Comparison of ENCODE assay signal across 15 cellular contexts in genomic region chr11:17635551-17635938, GRCh38.
DNase-seq lines count a peak whose midpoint lies in the region; ATAC-seq, FAIRE-seq and TF ChIP-seq lines count a peak whose summit lies in the region.
"Had no signal": no experiment of that assay in that cellular context is flagged by ENCODE, and none has a peak within 500 bp of the region (broad histone marks: within the 10 kb centered on the region; RNA-seq: fewer than 3 reads in every experiment).

No MANE protein-coding gene starts in this region.

- DNase-seq in GM13976 (ENCODE audit: low spot score) = peak; percentile 15
- peak; percentile 54 for DNase-seq in WTC11 (ENCODE audit: low spot score)
- DNase-seq in iPS-NIHi7 (ENCODE audit: extremely low spot score) = peak; percentile 48
- no peak for DNase-seq in stimulated activated naive CD4-positive, alpha-beta T cell (lab: John Stamatoyannopoulos, UW)
- DNase-seq in GM12892 (ENCODE audit: insufficient read length) = no peak
- DNase-seq in NCI-H446 (lab: John Stamatoyannopoulos, UW) = no peak
- no peak for DNase-seq in activated CD8-positive, alpha-beta memory T cell treated with anti-CD3 and anti-CD28 coated beads for 24 hours
- DNase-seq: CD4-positive, CD25-positive, alpha-beta regulatory T cell; EL; NCI-H1105 treated with DMSO at 0.1 percent for 48 hours; NCI-H187 treated with DMSO at 0.1 percent for 48 hours; NK-92 treated with Interleukin-12 subunit alpha and Interleukin-12 subunit beta, amount 100 ng/mL, for 24 hours; PC-3 had no signal

- no peaks in the 10 kb centered on the region for H3K9me3 Mint-ChIP-seq in WTC11

- no peak for TF ChIP-seq POLR2A in GM12892 (IDR thresholded peaks at IDR 0.05; ENCODE audit: low read depth, low read length)

- ATAC-seq in WTC11 = peak; percentile 46
- ATAC-seq: PC-3 had no signal

- no peak overlapping the region for H3K4me3 Mint-ChIP-seq in WTC11
- H3K4me3 Mint-ChIP-seq: B cell; CD4-positive, CD25-positive, alpha-beta regulatory T cell had no signal

- no peaks in the 10 kb centered on the region for H3K36me3 Mint-ChIP-seq in WTC11
- H3K36me3 Mint-ChIP-seq: CD4-positive, CD25-positive, alpha-beta regulatory T cell had no signal

- no peaks in the 10 kb centered on the region for H3K4me1 Mint-ChIP-seq in WTC11
- H3K4me1 Mint-ChIP-seq: B cell; CD4-positive, CD25-positive, alpha-beta regulatory T cell had no signal

- POLR2A ChIA-PET in WTC11 (lab: Charles Lee) = no interaction called here

- no peak for FAIRE-seq in GM12892 (lab: Jason Lieb, UNC)

- CTCF ChIA-PET in WTC11 (lab: Charles Lee) = interaction anchor here (0.5 to 2.7 kb wide), 20 partner anchors 9 to 337 kb away, joined by 3 to 14 read pairs (median 4); partner anchors contain the start of genes MYOD1 and OTOG

- no peaks in the 10 kb centered on the region; the same call in 1 of the 2 replicates for H3K27me3 Mint-ChIP-seq in WTC11 (ENCODE audit: low read depth)
- H3K27me3 Mint-ChIP-seq: CD4-positive, CD25-positive, alpha-beta regulatory T cell had no signal

- TF ChIP-seq CTCF in GM13976 (IDR thresholded peaks at IDR 0.05; ENCODE audit: borderline replicate concordance, control extremely low read depth, extremely low read depth, insufficient read depth, missing control alignments) = peak; percentile 3
- peak; percentile 24; the same call in 1 of the 2 replicates for TF ChIP-seq CTCF in LNCAP (IDR thresholded peaks at IDR 0.05)
- TF ChIP-seq CTCF in WTC11 (IDR thresholded peaks at IDR 0.05) = peak; percentile 54

- no peak overlapping the region for H3K27ac Mint-ChIP-seq in WTC11
- H3K27ac Mint-ChIP-seq: B cell; CD4-positive, CD25-positive, alpha-beta regulatory T cell had no signal

- in situ Hi-C loops in GM13976 (cut with MboI; ENCODE audit: low sequenced_read_pairs, unreplicated experiment) = no loop called here

TF ChIP-seq in WTC11, 78 proteins besides CTCF, POLR2A, EP300 and RAD21:
- TF ChIP-seq E2F1 (CRISPR knock-in tag; IDR thresholded peaks at IDR 0.05) (no peak), TCF7 (CRISPR knock-in tag; IDR thresholded peaks at IDR 0.05; ENCODE audit: low read depth) (no peak), RELA (CRISPR knock-in tag; IDR thresholded peaks at IDR 0.05; ENCODE audit: borderline replicate concordance) (no peak), GTF2I (CRISPR knock-in tag; conservative IDR thresholded peaks at IDR 0.05) (no peak), CREM (CRISPR knock-in tag; IDR thresholded peaks at IDR 0.05) (no peak), CDX4 (CRISPR knock-in tag; IDR thresholded peaks at IDR 0.05; ENCODE audit: borderline replicate concordance) (no peak), ZNF532 (CRISPR knock-in tag; IDR thresholded peaks at IDR 0.05; ENCODE audit: borderline replicate concordance) (no peak), ZSCAN18 (CRISPR knock-in tag; IDR thresholded peaks at IDR 0.05) (no peak), FOXP1 (CRISPR knock-in tag; IDR thresholded peaks at IDR 0.05; ENCODE audit: borderline replicate concordance) (no peak), NR3C1 (CRISPR knock-in tag; conservative IDR thresholded peaks at IDR 0.05; ENCODE audit: low read depth) (no peak), CREB1 (CRISPR knock-in tag; IDR thresholded peaks at IDR 0.05) (no peak), GRHL2 (CRISPR knock-in tag; IDR thresholded peaks at IDR 0.05; ENCODE audit: insufficient replicate concordance, severe bottlenecking) (no peak), ETV6 (CRISPR knock-in tag; IDR thresholded peaks at IDR 0.05) (no peak), IRF2 (CRISPR knock-in tag; IDR thresholded peaks at IDR 0.05; ENCODE audit: borderline replicate concordance, low read depth) (no peak), AFF4 (CRISPR knock-in tag; IDR thresholded peaks at IDR 0.05; ENCODE audit: borderline replicate concordance) (no peak), PRRX2 (CRISPR knock-in tag; IDR thresholded peaks at IDR 0.05) (no peak)

Comparison
In these comparisons a context has a peak if more than half of its experiments do, and no peak if none do; other contexts are left out.
1. DNase-seq: peak in GM13976 (single experiment), WTC11 (single experiment) and iPS-NIHi7 (single experiment); none in stimulated activated naive CD4-positive, alpha-beta T cell (0 of 6), GM12892 (single experiment), NCI-H446 (0 of 2) and activated CD8-positive, alpha-beta memory T cell treated with anti-CD3 and anti-CD28 coated beads for 24 hours (single experiment).
2. CTCF ChIP-seq: peak in every context shown above with its lines; median percentile 54 in WTC11; 24 in LNCAP; 3 in GM13976.